In the genomic region with DNA sequence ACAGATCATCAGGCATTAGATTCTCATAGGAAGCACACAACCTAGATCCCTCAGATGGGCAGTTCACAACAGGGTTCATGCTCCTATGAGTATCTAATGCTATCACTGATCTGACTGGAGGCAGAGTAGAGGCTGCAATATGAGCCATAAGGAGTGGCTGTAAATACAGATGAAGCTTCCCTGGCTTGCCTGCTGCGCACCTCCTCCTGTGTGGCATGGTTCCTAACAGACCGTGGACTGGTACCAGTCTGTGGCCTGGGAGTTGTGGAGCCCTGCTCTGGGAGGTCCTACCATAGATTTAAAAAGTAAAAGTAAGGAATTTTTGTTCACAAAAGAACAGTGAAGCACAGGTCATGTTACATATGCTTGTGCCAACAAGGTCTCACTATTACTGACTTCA, we compare ENCODE assay signal across 11 cellular contexts. TPM values are rescaled to one million over a fixed set of nuclear protein-coding genes. Genes with fewer than 3 reads are reported as not detected.
"Had no signal": no experiment of that assay in that cellular context is flagged by ENCODE, and none has a peak within 500 bp of the region (broad histone marks: within the 10 kb centered on the region; RNA-seq: fewer than 3 reads in every experiment).

No MANE protein-coding gene starts in this region.

RNA-seq across cellular contexts. Expression of gene POTEJ, which starts 27.7 kb away (rescaled TPM):
- total RNA-seq: subcutaneous adipose tissue, suprapubic skin, temporal lobe, thoracic aorta, tibial nerve, upper lobe of right lung, ureter, urinary bladder, vagina had no signal
- polyA plus RNA-seq: stomach, urinary bladder had no signal

RNA-seq across cellular contexts. Expression of gene CFC1, which starts 39.6 kb away (rescaled TPM):
- total RNA-seq: subcutaneous adipose tissue, suprapubic skin, thoracic aorta, thyroid gland, tibial nerve, ureter, urinary bladder, vagina had no signal
- polyA plus RNA-seq: urinary bladder had no signal
